ENCODE assay signal across 1 cellular context in the genomic region with DNA sequence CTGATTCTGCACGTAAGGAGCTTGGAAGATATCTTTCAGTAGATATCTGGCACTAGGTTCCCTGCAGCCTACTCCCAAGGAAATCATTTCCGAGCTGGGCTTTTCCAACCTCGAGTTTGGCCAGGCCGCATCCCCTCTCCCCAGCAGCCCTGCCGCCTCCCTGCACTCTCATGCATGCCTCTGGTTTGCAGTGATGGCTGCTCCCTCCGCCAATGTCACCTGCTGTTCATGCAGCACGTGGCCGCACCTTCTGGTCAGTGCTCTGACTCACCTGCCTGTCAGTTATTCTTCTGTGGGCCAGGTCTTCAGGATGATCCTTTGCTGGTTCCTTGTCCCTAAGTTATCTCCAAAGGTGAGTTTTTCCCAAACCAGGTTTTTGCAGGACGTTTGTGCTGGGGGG.
TF ChIP-seq lines count a peak whose summit lies in the region.

No MANE protein-coding gene starts in this region.

TF ChIP-seq in H1, 55 proteins besides CTCF, POLR2A, EP300 and RAD21:
- TF ChIP-seq, protein P1, sequence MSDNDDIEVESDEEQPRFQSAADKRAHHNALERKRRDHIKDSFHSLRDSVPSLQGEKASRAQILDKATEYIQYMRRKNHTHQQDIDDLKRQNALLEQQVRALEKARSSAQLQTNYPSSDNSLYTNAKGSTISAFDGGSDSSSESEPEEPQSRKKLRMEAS (IDR thresholded peaks at IDR 0.05): peak; percentile 72
- no peak for TF ChIP-seq BCL11A (IDR thresholded peaks at IDR 0.05; ENCODE audit: low read depth in 2 of 2, low read length in 2 of 2)
